In the genomic region with DNA sequence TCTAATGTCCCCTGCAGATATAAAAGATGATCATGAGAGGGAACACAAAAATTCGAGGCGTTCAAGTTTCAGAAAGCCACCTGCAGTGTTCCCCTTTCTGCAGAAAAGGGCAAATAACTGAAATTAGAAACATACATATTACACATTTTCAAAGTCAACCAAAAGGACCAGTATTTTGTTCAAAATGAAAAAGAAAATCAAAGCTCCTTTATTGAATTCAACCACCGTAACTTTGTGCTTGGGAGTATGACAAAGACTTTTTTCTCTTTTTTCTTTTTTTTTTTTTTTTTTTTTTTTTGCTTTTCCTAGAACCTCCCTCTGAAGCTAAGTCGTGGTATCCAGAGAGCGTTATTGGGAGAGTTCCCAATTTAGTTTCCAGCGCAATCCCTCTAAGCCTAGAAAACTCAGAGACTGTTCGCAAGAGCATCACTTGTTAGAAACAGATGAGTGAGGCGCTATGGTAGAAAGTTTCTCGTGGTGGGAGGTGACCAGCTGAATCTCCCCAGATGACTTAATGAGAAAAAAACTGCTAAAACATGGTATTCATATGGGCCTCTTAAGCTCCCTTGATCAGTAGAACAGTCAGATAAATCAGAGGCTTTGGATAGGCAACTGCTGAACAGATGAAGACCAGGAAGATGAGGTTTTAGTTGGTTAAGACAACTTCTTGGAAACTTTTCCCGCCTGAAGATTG, we compare ENCODE assay signal across 21 cellular contexts.
"Had no signal": no experiment of that assay in that cellular context is flagged by ENCODE, and none has a peak within 500 bp of the region (broad histone marks: within the 10 kb centered on the region; RNA-seq: fewer than 3 reads in every experiment).

No MANE protein-coding gene starts in this region.

- ATAC-seq: mucosa of descending colon had no signal

- H3K36me3 ChIP-seq: adrenal gland, breast epithelium, esophagus muscularis mucosa had no signal

- H3K27ac ChIP-seq: adrenal gland, breast epithelium, esophagus muscularis mucosa, testis, VCaP had no signal

- FAIRE-seq: astrocyte, endothelial cell of umbilical vein had no signal

- H3K4me3 Mint-ChIP-seq: naive B cell, neural crest cell, type B pancreatic cell had no signal

- H3K4me3 ChIP-seq: adrenal gland, breast epithelium, esophagus muscularis mucosa, mucosa of descending colon, testis had no signal

- H3K4me1 Mint-ChIP-seq: naive B cell had no signal

- H3K27me3 Mint-ChIP-seq: type B pancreatic cell had no signal

- H3K36me3 Mint-ChIP-seq: activated naive CD4-positive, alpha-beta T cell treated with anti-CD3 and anti-CD28 coated beads, Interleukin-2, amount 50 U/mL, for 72 hours; naive B cell had no signal

- DNase-seq: activated CD4-positive, alpha-beta T cell treated with anti-CD3 and anti-CD28 coated beads, Interleukin-2, amount 50 U/mL, for 1 hour; activated CD4-positive, CD25-positive, alpha-beta regulatory T cell treated with anti-CD3 and anti-CD28 coated beads, Interleukin-2, amount 50 U/mL, for 72 hours; activated CD8-positive, alpha-beta memory T cell treated with anti-CD3 and anti-CD28 coated beads, Interleukin-2, amount 50 U/mL, for 48 hours; activated gamma-delta T cell treated with Interleukin-2 at 50 U/mL for 16 hours; adrenal gland; cerebellar nuclear complex; effector CD8-positive, alpha-beta T cell; mesenchymal stem cell; mucosa of descending colon; naive B cell; stimulated activated CD4-positive, alpha-beta T cell treated with anti-CD3 and anti-CD28 coated beads, Interleukin-2, amount 100 ng/mL, for 24 hours; T-helper 2 cell; testis had no signal

- H3K9me3 ChIP-seq: adrenal gland, breast epithelium, esophagus muscularis mucosa, mucosa of descending colon, testis had no signal

- H3K27ac Mint-ChIP-seq: activated naive CD4-positive, alpha-beta T cell treated with anti-CD3 and anti-CD28 coated beads, Interleukin-2, amount 50 U/mL, for 72 hours; naive B cell; type B pancreatic cell had no signal

- H3K27me3 ChIP-seq: adrenal gland, breast epithelium, esophagus muscularis mucosa, testis had no signal

- H3K4me1 ChIP-seq: breast epithelium had no signal
